Comparison of ENCODE assay signal across 8 cellular contexts in genomic region chr2:46937457-46937856, GRCh38. TPM values are rescaled to one million over a fixed set of nuclear protein-coding genes. Genes with fewer than 3 reads are reported as not detected.
DNase-seq lines count a peak whose midpoint lies in the region; ATAC-seq and TF ChIP-seq lines count a peak whose summit lies in the region.

No MANE protein-coding gene starts in this region.

- peak overlapping the region; percentile 2 for H3K27ac ChIP-seq in CD4-positive, alpha-beta T cell (ENCODE audit: low read depth, low read length)

- BruUV-seq in MCF 10A (replicated peaks; lab: Mats Ljungman, UMichigan): no TSS peak

- H3K4me1 Mint-ChIP-seq in CD4-positive, alpha-beta T cell (ENCODE audit: low read depth): peaks cover 35% of the 10 kb centered on the region
- H3K4me1 Mint-ChIP-seq in HFFc6 (ENCODE audit: low read depth) (peaks cover 49% of the 10 kb centered on the region), MCF 10A (ENCODE audit: insufficient read depth, unreplicated experiment) (peaks cover 11% of the 10 kb centered on the region), naive B cell (peaks cover 39 to 70% (median 59%) of the 10 kb centered on the region in 3 donors)

- intact Hi-C loops in CD4-positive, alpha-beta T cell (cut with DNase I, micrococcal nuclease): loop anchor here in 1 of 2 experiments (10.0 kb wide), 1 partner anchor 643 kb away; the partner anchor contains the start of gene EPAS1
- intact Hi-C loops in MCF 10A (cut with micrococcal nuclease): no loop called here

- DNase-seq in CD4-positive, alpha-beta T cell: no peak
- DNase-seq in HFFc6 (no peak), MCF 10A (ENCODE audit: unreplicated experiment) (no peak), naive B cell (no peak), GM19238 (ENCODE audit: insufficient read length, low spot score) (no peak), HuH-7.5 (ENCODE audit: low spot score) (no peak)

- H3K4me3 Mint-ChIP-seq in CD4-positive, alpha-beta T cell: no peak overlapping the region
- peak overlapping the region; percentile 54; the same call in 1 of the 2 replicates for H3K4me3 Mint-ChIP-seq in HFFc6
- no peak overlapping the region for H3K4me3 Mint-ChIP-seq in MCF 10A (ENCODE audit: unreplicated experiment)
- peak overlapping the region in 3 of 8 donors; percentile 5 to 60 (median 11) for H3K4me3 Mint-ChIP-seq in naive B cell

- TF ChIP-seq CTCF in CD4-positive, alpha-beta T cell (IDR thresholded peaks at IDR 0.05): peak; percentile 41
- TF ChIP-seq CTCF in HFFc6 (IDR thresholded peaks at IDR 0.05) (peak; percentile 70), MCF 10A (IDR thresholded peaks at IDR 0.05; ENCODE audit: unreplicated experiment) (peak; percentile 29)

- CTCF ChIA-PET in CD4-positive, alpha-beta T cell (lab: Charles Lee): interaction anchor here (0.7 to 2.6 kb wide), 5 partner anchors 10 to 38 kb away, joined by 3 to 8 read pairs (median 4); partner anchors contain the start of gene MCFD2
- CTCF ChIA-PET in MCF 10A (lab: Yijun Ruan, JAX): interaction anchor here (0.6 to 1.8 kb wide), 10 partner anchors 9 to 1455 kb away, joined by 3 to 13 read pairs (median 4); no protein-coding TSS in a partner anchor

- peak overlapping the region; percentile 53 for H3K27ac Mint-ChIP-seq in CD4-positive, alpha-beta T cell
- H3K27ac Mint-ChIP-seq in HFFc6 (peak overlapping the region; percentile 67), MCF 10A (ENCODE audit: low read depth, unreplicated experiment) (peak overlapping the region; percentile 61), naive B cell (peak overlapping the region in 5 of 6 donors; percentile 22 to 81 (median 49))

- no peak for ATAC-seq in CD4-positive, alpha-beta T cell (ENCODE audit: poor library complexity)
- ATAC-seq in naive B cell (ENCODE audit: low read depth in 2 of 2) (no peak), GM18861 (IDR thresholded peaks at IDR 0.05; ENCODE audit: unreplicated experiment) (no peak), HG03354 (IDR thresholded peaks at IDR 0.05; ENCODE audit: poor library complexity, severe bottlenecking, unreplicated experiment) (no peak)

- no peaks in the 10 kb centered on the region for H3K9me3 ChIP-seq in CD4-positive, alpha-beta T cell (ENCODE audit: control insufficient read depth, low read length)

- no peaks in the 10 kb centered on the region for H3K27me3 Mint-ChIP-seq in CD4-positive, alpha-beta T cell
- peaks cover 6% of the 10 kb centered on the region for H3K27me3 Mint-ChIP-seq in HFFc6 (ENCODE audit: insufficient read depth)
- H3K27me3 Mint-ChIP-seq in MCF 10A (ENCODE audit: insufficient read depth, unreplicated experiment): no peaks in the 10 kb centered on the region
- no peaks in the 10 kb centered on the region for H3K27me3 Mint-ChIP-seq in naive B cell

- H3K36me3 Mint-ChIP-seq in CD4-positive, alpha-beta T cell (ENCODE audit: low read depth): peaks cover 15% of the 10 kb centered on the region
- 0 out of 2 replicates have a peak, but pooled peaks cover 9% of the 10 kb centered on the region for H3K36me3 Mint-ChIP-seq in HFFc6 (ENCODE audit: low read depth)
- peaks cover 9% of the 10 kb centered on the region for H3K36me3 Mint-ChIP-seq in MCF 10A (ENCODE audit: insufficient read depth, unreplicated experiment)
- no peaks in the 10 kb centered on the region for H3K36me3 Mint-ChIP-seq in naive B cell

- H3K9me3 Mint-ChIP-seq in CD4-positive, alpha-beta T cell: no peaks in the 10 kb centered on the region
- no peaks in the 10 kb centered on the region for H3K9me3 Mint-ChIP-seq in HFFc6
- no peaks in the 10 kb centered on the region for H3K9me3 Mint-ChIP-seq in MCF 10A (ENCODE audit: unreplicated experiment)
- no peaks in the 10 kb centered on the region for H3K9me3 Mint-ChIP-seq in naive B cell

- POLR2A ChIA-PET in CD4-positive, alpha-beta T cell (lab: Charles Lee): no interaction called here
- POLR2A ChIA-PET in MCF 10A (lab: Yijun Ruan, JAX): interaction anchor here (0.9 kb wide), 2 partner anchors 16 to 35 kb away, joined by 4 read pairs; no protein-coding TSS in a partner anchor

- no peaks in the 10 kb centered on the region for H3K27me3 ChIP-seq in CD4-positive, alpha-beta T cell (ENCODE audit: control insufficient read depth, insufficient read depth, low read length)

RNA-seq across cellular contexts. Expression of gene TTC7A, which starts 3.6 kb away (rescaled TPM):
- 10 to 100 TPM; 40.3 to 40.6 TPM for total RNA-seq in CD4-positive, alpha-beta T cell
- total RNA-seq in HFFc6 (2021; fragmentation: NEBNext Ultra II Directional; extraction: Animal tissue kit (Norgen Biotek cat#: 25700)): 10 to 100 TPM; 17.6 to 27.7 (median 23.2) TPM
- 23.2 and 24.8 TPM in 2 replicates for total RNA-seq in MCF 10A (2022)
- 10 to 100 TPM; 27.7 to 77.8 (median 34.1) TPM for polyA plus RNA-seq in naive B cell (ENCODE audit: low read depth in 6 of 6)

RNA-seq across cellular contexts. Expression of gene MCFD2, which starts 21.9 kb away (rescaled TPM):
- 10 to 100 TPM; 29.1 to 29.7 TPM for total RNA-seq in CD4-positive, alpha-beta T cell
- 100 to 1,000 TPM; 379 to 441 (median 410) TPM for total RNA-seq in HFFc6 (2021; fragmentation: NEBNext Ultra II Directional; extraction: Animal tissue kit (Norgen Biotek cat#: 25700))
- 157 and 238 TPM in 2 replicates for total RNA-seq in MCF 10A (2022)
- 10 to 100 TPM; 26.3 to 43.3 (median 33.1) TPM for polyA plus RNA-seq in naive B cell (ENCODE audit: low read depth in 6 of 6)
